ENCODE assay signal across 9 cellular contexts in the genomic region with DNA sequence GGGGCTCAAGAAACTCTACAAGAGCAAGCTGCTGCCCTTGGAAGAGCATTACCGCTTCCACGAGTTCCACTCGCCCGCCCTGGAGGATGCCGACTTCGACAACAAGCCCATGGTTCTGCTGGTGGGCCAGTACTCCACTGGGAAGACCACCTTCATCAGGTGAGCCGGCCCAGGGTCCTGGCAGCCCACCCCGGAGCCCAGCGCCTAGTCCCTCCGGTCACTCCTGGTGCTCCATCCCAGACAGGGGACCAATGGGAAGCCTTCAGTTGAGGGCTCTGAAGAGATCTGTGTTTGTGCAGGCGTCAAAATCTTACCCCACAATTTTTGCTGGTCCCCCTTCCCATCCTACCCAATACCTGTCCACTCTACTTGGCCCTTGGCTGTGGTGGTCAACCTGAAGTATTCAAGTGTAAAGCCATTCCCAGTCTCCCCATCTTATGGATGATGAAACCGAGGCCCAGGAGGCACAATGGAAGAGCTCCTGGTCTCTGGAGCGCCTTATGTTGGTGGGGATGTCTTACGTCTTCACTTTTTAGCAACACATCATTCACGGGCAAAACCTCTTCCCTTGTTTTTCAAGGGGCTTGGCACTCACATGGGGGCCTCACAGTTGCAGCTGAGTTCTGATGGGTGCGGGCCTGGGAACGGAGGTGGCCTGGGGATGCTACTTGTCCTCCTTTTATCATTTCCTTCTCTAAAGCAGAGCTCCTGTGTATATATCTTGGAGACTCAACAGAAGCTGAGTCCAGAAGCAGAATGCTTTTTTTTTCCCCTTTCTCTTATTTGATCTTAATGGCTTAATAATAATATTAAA. TPM values are rescaled to one million over a fixed set of nuclear protein-coding genes. Genes with fewer than 3 reads are reported as not detected.
DNase-seq lines count a peak whose midpoint lies in the region; ATAC-seq and TF ChIP-seq lines count a peak whose summit lies in the region.
"Had no signal": no experiment of that assay in that cellular context is flagged by ENCODE, and none has a peak within 500 bp of the region (broad histone marks: within the 10 kb centered on the region; RNA-seq: fewer than 3 reads in every experiment).

No MANE protein-coding gene starts in this region.

- no peaks in the 10 kb centered on the region for H3K36me3 Mint-ChIP-seq in HFFc6 (ENCODE audit: low read depth)
- no peaks in the 10 kb centered on the region for H3K36me3 Mint-ChIP-seq in activated T-helper 17 cell treated with anti-CD3 and anti-CD28 coated beads, Interleukin-2, amount 50 U/mL, for 72 hours (ENCODE audit: low read depth)
- no peaks in the 10 kb centered on the region for H3K36me3 Mint-ChIP-seq in stimulated activated effector memory CD8-positive, alpha-beta T cell treated with anti-CD3 and anti-CD28 coated beads, Interleukin-12 subunit alpha, Interleukin-12 subunit beta, amount 100 ng/mL, for 72 hours

- peaks cover 59% of the 10 kb centered on the region for H3K4me1 Mint-ChIP-seq in HFFc6 (ENCODE audit: low read depth)
- peaks cover 5% of the 10 kb centered on the region for H3K4me1 Mint-ChIP-seq in activated T-helper 17 cell treated with anti-CD3 and anti-CD28 coated beads, Interleukin-2, amount 50 U/mL, for 72 hours
- H3K4me1 Mint-ChIP-seq in stimulated activated effector memory CD8-positive, alpha-beta T cell treated with anti-CD3 and anti-CD28 coated beads, Interleukin-12 subunit alpha, Interleukin-12 subunit beta, amount 100 ng/mL, for 72 hours = peaks cover 19% of the 10 kb centered on the region

- H3K4me3 ChIP-seq in iPS-11a (ENCODE audit: low read depth, low read length) = peak overlapping the region; percentile 66

- no peaks in the 10 kb centered on the region for H3K9me3 Mint-ChIP-seq in HFFc6
- no peaks in the 10 kb centered on the region for H3K9me3 Mint-ChIP-seq in activated T-helper 17 cell treated with anti-CD3 and anti-CD28 coated beads, Interleukin-2, amount 50 U/mL, for 72 hours
- no peaks in the 10 kb centered on the region for H3K9me3 Mint-ChIP-seq in stimulated activated effector memory CD8-positive, alpha-beta T cell treated with anti-CD3 and anti-CD28 coated beads, Interleukin-12 subunit alpha, Interleukin-12 subunit beta, amount 100 ng/mL, for 72 hours

- DNase-seq in HFFc6 = no peak
- DNase-seq in stimulated activated effector memory CD8-positive, alpha-beta T cell treated with anti-CD3 and anti-CD28 coated beads, Interleukin-12 subunit alpha, Interleukin-12 subunit beta, amount 100 ng/mL, for 72 hours (ENCODE audit: low spot score in 2 of 2) = no peak
- no peak for DNase-seq in T1000 (lab: John Stamatoyannopoulos, UW)
- DNase-seq: NCI-H2171 had no signal

- no peak for ATAC-seq in activated T-helper 17 cell treated with anti-CD3 and anti-CD28 coated beads, Interleukin-2, amount 50 U/mL, for 72 hours (replicated peaks)
- no peak for ATAC-seq in stimulated activated effector memory CD8-positive, alpha-beta T cell treated with anti-CD3 and anti-CD28 coated beads, Interleukin-12 subunit alpha, Interleukin-12 subunit beta, amount 100 ng/mL, for 72 hours
- ATAC-seq in GM21360 (IDR thresholded peaks at IDR 0.05; ENCODE audit: unreplicated experiment) (no peak), HG03108 (IDR thresholded peaks at IDR 0.05; ENCODE audit: unreplicated experiment) (no peak), GM18870 (IDR thresholded peaks at IDR 0.05; ENCODE audit: unreplicated experiment) (no peak)

- peak overlapping the region; percentile 33 for H3K27ac Mint-ChIP-seq in HFFc6
- H3K27ac Mint-ChIP-seq in activated T-helper 17 cell treated with anti-CD3 and anti-CD28 coated beads, Interleukin-2, amount 50 U/mL, for 72 hours = no peak overlapping the region
- no peak overlapping the region for H3K27ac Mint-ChIP-seq in stimulated activated effector memory CD8-positive, alpha-beta T cell treated with anti-CD3 and anti-CD28 coated beads, Interleukin-12 subunit alpha, Interleukin-12 subunit beta, amount 100 ng/mL, for 72 hours

- H3K27me3 Mint-ChIP-seq in HFFc6 (ENCODE audit: insufficient read depth) = peaks cover 4% of the 10 kb centered on the region; the same call in 1 of the 2 replicates
- no peaks in the 10 kb centered on the region for H3K27me3 Mint-ChIP-seq in activated T-helper 17 cell treated with anti-CD3 and anti-CD28 coated beads, Interleukin-2, amount 50 U/mL, for 72 hours

- no peak for TF ChIP-seq CTCF in HFFc6 (IDR thresholded peaks at IDR 0.05)

- peak overlapping the region; percentile 82 for H3K4me3 Mint-ChIP-seq in HFFc6
- H3K4me3 Mint-ChIP-seq in activated T-helper 17 cell treated with anti-CD3 and anti-CD28 coated beads, Interleukin-2, amount 50 U/mL, for 72 hours = peak overlapping the region; percentile 74
- peak overlapping the region; percentile 66 for H3K4me3 Mint-ChIP-seq in stimulated activated effector memory CD8-positive, alpha-beta T cell treated with anti-CD3 and anti-CD28 coated beads, Interleukin-12 subunit alpha, Interleukin-12 subunit beta, amount 100 ng/mL, for 72 hours

RNA-seq across cellular contexts. Expression of gene EHD3, which starts 0.9 kb away (rescaled TPM):
- 10 to 100 TPM; 49.6 to 70.6 (median 62.0) TPM for total RNA-seq in HFFc6 (2021; fragmentation: NEBNext Ultra II Directional; extraction: Animal tissue kit (Norgen Biotek cat#: 25700))
- 1 to 10 TPM; 1.1 TPM for total RNA-seq in activated T-helper 17 cell treated with anti-CD3 and anti-CD28 coated beads, Interleukin-2, amount 50 U/mL, for 72 hours

RNA-seq across cellular contexts. Expression of gene CAPN14, which starts 17.6 kb away (rescaled TPM):
- under 1 TPM; 0.06 to 0.14 (median 0.07) TPM for total RNA-seq in HFFc6 (2021; fragmentation: NEBNext Ultra II Directional; extraction: Animal tissue kit (Norgen Biotek cat#: 25700))
- total RNA-seq in activated T-helper 17 cell treated with anti-CD3 and anti-CD28 coated beads, Interleukin-2, amount 50 U/mL, for 72 hours = under 1 TPM; 0.53 to 0.67 TPM

Comparison
In these comparisons a context has a peak if more than half of its experiments do, and no peak if none do; other contexts are left out.
1. RNA of gene EHD3, which starts 0.9 kb away (total RNA-seq): 49.6 to 70.6 TPM in HFFc6; 1.1 TPM in activated T-helper 17 cell treated with anti-CD3 and anti-CD28 coated beads, Interleukin-2, amount 50 U/mL, for 72 hours; every median in the first group is over 10 times any median in the second.
2. Peak in every context shown above with its lines, with median percentiles within 50 percentile points of each other: H3K4me3 Mint-ChIP-seq.